16 cellular contexts compared by ENCODE assay signal in the genomic region with DNA sequence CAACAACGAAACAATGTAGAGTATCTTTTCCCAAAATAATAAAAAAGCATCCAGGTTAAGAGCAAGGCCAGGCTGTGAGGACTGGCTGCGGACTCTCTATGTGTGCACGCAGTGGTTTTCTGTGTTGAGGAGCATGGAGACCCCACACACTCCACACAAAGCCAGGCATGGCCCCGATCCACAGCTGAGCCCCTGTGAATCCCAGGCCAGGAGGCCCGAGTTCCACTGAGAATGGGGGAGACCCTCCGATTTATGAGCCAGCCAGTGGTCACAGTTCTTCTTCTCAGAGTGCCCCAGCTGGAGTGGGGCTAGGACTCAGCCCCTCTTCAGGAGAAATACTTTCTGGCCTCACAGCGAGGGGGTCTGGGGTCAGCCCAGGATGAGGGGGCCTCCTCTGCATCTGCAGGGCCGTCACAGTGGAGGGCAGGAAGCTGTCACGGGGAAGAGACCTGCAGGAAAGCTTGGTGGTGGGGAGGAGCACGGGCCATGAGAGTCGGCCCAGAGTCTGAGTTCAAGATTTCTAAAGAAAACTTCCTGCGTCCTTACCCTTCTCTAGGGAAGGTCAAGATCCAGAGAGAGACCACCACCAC. TPM values are rescaled to one million over a fixed set of nuclear protein-coding genes. Genes with fewer than 3 reads are reported as not detected.
DNase-seq lines count a peak whose midpoint lies in the region; ATAC-seq and TF ChIP-seq lines count a peak whose summit lies in the region.
"Had no signal": no experiment of that assay in that cellular context is flagged by ENCODE, and none has a peak within 500 bp of the region (broad histone marks: within the 10 kb centered on the region; RNA-seq: fewer than 3 reads in every experiment).

No MANE protein-coding gene starts in this region.

- ATAC-seq in heart left ventricle (no peak), Right ventricle myocardium superior (ENCODE audit: poor library complexity) (no peak), psoas muscle (no peak)

- H3K4me1 ChIP-seq in heart left ventricle (peaks cover 0 to 61% (median 45%) of the 10 kb centered on the region in 12 donors), iPS-15b (ENCODE audit: control insufficient read depth, insufficient read depth, low read length) (peaks cover 24% of the 10 kb centered on the region), psoas muscle (peaks cover 29% of the 10 kb centered on the region), vagina (peaks cover 20% of the 10 kb centered on the region)

- peaks cover 2 to 38% (median 28%) of the 10 kb centered on the region in 9 donors for H3K36me3 ChIP-seq in heart left ventricle
- peaks cover 9% of the 10 kb centered on the region for H3K36me3 ChIP-seq in iPS-15b (ENCODE audit: control insufficient read depth, insufficient read depth, low read length)
- H3K36me3 ChIP-seq in psoas muscle (ENCODE audit: insufficient read depth in 1 of 2, low read depth in 1 of 2) = peaks cover 0 to 35% of the 10 kb centered on the region in 2 donors
- H3K36me3 ChIP-seq in vagina = peaks cover 0 to 24% of the 10 kb centered on the region in 2 donors

- CTCF ChIA-PET in HEK293T (lab: Yijun Ruan, JAX) = interaction anchor here (0.7 kb wide), 1 partner anchor 172 kb away, joined by 3 read pairs; no protein-coding TSS in a partner anchor

- DNase-seq in heart left ventricle = no peak
- DNase-seq in Right ventricle myocardium superior = no peak
- peak in 1 of 2 donors; percentile 51 for DNase-seq in psoas muscle
- DNase-seq in vagina (ENCODE audit: extremely low spot score in 2 of 2) = no peak
- DNase-seq in T-helper 1 cell = no peak
- no peak for DNase-seq in SHP77 treated with DMSO at 0.1 percent for 48 hours (lab: John Stamatoyannopoulos, UW)
- DNase-seq in HEK293T (ENCODE audit: extremely low spot score) = no peak
- DNase-seq: activated naive CD4-positive, alpha-beta T cell; brain microvascular endothelial cell; CD8-positive, alpha-beta memory T cell; NCI-H1436; NCI-H345; stimulated activated CD4-positive, alpha-beta T cell treated with anti-CD3 and anti-CD28 coated beads, Interleukin-15, amount 100 ng/mL, for 24 hours had no signal

- TF ChIP-seq POLR2A in heart left ventricle (IDR thresholded peaks at IDR 0.05) = no peak
- TF ChIP-seq POLR2A in vagina (IDR thresholded peaks at IDR 0.05) = no peak

- POLR2A ChIA-PET in HEK293T (lab: Yijun Ruan, JAX) = interaction anchor here (1.1 kb wide), 1 partner anchor 67 kb away, joined by 3 read pairs; a partner anchor contains a TSS

- WGBS in heart left ventricle, 4 donors = 75 to 90% (median 78%) methylated on average over 11 to 12 of the region's 12 CpGs
- WGBS in psoas muscle, 3 donors = 73 to 76% (median 74%) methylated on average over 12 of the region's 12 CpGs

- no peaks in the 10 kb centered on the region for H3K27me3 ChIP-seq in heart left ventricle
- no peaks in the 10 kb centered on the region for H3K27me3 ChIP-seq in iPS-15b (ENCODE audit: control insufficient read depth, insufficient read depth, low read length)
- H3K27me3 ChIP-seq in psoas muscle (ENCODE audit: insufficient read depth in 3 of 3, low read length in 2 of 3) = no peaks in the 10 kb centered on the region
- no peaks in the 10 kb centered on the region for H3K27me3 ChIP-seq in vagina
- H3K27me3 ChIP-seq: brain microvascular endothelial cell had no signal

- TF ChIP-seq CTCF in heart left ventricle (IDR thresholded peaks at IDR 0.05) (no peak), psoas muscle (IDR thresholded peaks at IDR 0.05) (no peak), vagina (IDR thresholded peaks at IDR 0.05) (no peak)

- peak overlapping the region in 11 of 12 donors; percentile 2 to 93 (median 80) for H3K27ac ChIP-seq in heart left ventricle
- peak overlapping the region; percentile 41 for H3K27ac ChIP-seq in psoas muscle
- peak overlapping the region; percentile 67 for H3K27ac ChIP-seq in vagina
- H3K27ac ChIP-seq: brain microvascular endothelial cell, epithelial cell of prostate, VCaP had no signal

- H3K9ac ChIP-seq in iPS-15b (ENCODE audit: low read depth, low read length) = peak overlapping the region; percentile 63

- intact Hi-C loops in heart left ventricle (cut with DNase I) (no loop called here), Right ventricle myocardium superior (cut with DNase I) (no loop called here), psoas muscle (cut with DNase I) (no loop called here), vagina (cut with DNase I) (no loop called here)

- H3K9me3 ChIP-seq in heart left ventricle (no peaks in the 10 kb centered on the region), iPS-15b (ENCODE audit: control insufficient read depth, insufficient read depth, low read length) (no peaks in the 10 kb centered on the region), psoas muscle (no peaks in the 10 kb centered on the region), vagina (no peaks in the 10 kb centered on the region)

- H3K4me3 ChIP-seq in heart left ventricle (no peak overlapping the region), iPS-15b (ENCODE audit: low read depth, low read length) (no peak overlapping the region), psoas muscle (no peak overlapping the region), vagina (no peak overlapping the region)

TF ChIP-seq in HEK293T, 16 proteins besides CTCF, POLR2A, EP300 and RAD21:
- TF ChIP-seq ARNT (IDR thresholded peaks at IDR 0.05) (no peak), FOXK2 (IDR thresholded peaks at IDR 0.05) (no peak), SP1 (IDR thresholded peaks at IDR 0.05) (no peak), TARDBP (IDR thresholded peaks at IDR 0.05) (no peak), SUZ12 (IDR thresholded peaks at IDR 0.05) (no peak), BHLHE40 (IDR thresholded peaks at IDR 0.05; ENCODE audit: borderline replicate concordance) (no peak), FOXA1 (IDR thresholded peaks at IDR 0.05) (no peak), NFRKB (IDR thresholded peaks at IDR 0.05) (no peak), HDGF (IDR thresholded peaks at IDR 0.05; ENCODE audit: borderline replicate concordance) (no peak), ZNF384 (IDR thresholded peaks at IDR 0.05) (no peak), CTBP1 (IDR thresholded peaks at IDR 0.05; ENCODE audit: borderline replicate concordance) (no peak), ELF4 (IDR thresholded peaks at IDR 0.05) (no peak), L3MBTL2 (conservative IDR thresholded peaks at IDR 0.05) (no peak), LEF1 (IDR thresholded peaks at IDR 0.05; ENCODE audit: borderline replicate concordance) (no peak), FOXM1 (IDR thresholded peaks at IDR 0.05; ENCODE audit: borderline replicate concordance) (no peak)
- TF ChIP-seq, protein P1, sequence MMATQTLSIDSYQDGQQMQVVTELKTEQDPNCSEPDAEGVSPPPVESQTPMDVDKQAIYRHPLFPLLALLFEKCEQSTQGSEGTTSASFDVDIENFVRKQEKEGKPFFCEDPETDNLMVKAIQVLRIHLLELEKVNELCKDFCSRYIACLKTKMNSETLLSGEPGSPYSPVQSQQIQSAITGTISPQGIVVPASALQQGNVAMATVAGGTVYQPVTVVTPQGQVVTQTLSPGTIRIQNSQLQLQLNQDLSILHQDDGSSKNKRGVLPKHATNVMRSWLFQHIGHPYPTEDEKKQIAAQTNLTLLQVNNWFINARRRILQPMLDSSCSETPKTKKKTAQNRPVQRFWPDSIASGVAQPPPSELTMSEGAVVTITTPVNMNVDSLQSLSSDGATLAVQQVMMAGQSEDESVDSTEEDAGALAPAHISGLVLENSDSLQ (IDR thresholded peaks at IDR 0.05) = no peak
TF ChIP-seq in HEK293T: peak in this region for 0.

RNA-seq across cellular contexts. Expression of a gene that starts 20.1 kb away (rescaled TPM):
- total RNA-seq in heart left ventricle (10 to 100 TPM; 14.1 to 35.0 (median 25.0) TPM), Right ventricle myocardium superior (29.0 TPM), psoas muscle (10 to 100 TPM; 11.7 to 16.5 (median 12.8) TPM), vagina (15.7 TPM)
- polyA plus RNA-seq in heart left ventricle (10 to 100 TPM; 19.4 to 27.7 TPM), psoas muscle (1 to 10 TPM; 6.8 to 7.8 (median 7.1) TPM)

RNA-seq across cellular contexts. Expression of a gene that starts 34.8 kb away (rescaled TPM):
- 1 to 10 TPM; 1.7 to 3.9 (median 2.4) TPM for total RNA-seq in heart left ventricle
- polyA plus RNA-seq in heart left ventricle = 1 to 10 TPM; 1.6 to 2.2 TPM
- total RNA-seq in Right ventricle myocardium superior = 2.4 TPM
- total RNA-seq in psoas muscle = 1 to 10 TPM; 1.6 to 3.5 (median 3.3) TPM
- polyA plus RNA-seq in psoas muscle = 1 to 10 TPM; 1.8 to 9.0 (median 3.1) TPM
- 2.7 TPM for total RNA-seq in vagina
